In genomic region chr19:45670670-45671453, GRCh38 we compare ENCODE assay signal across 8 cellular contexts. TPM values are rescaled to one million over a fixed set of nuclear protein-coding genes. Genes with fewer than 3 reads are reported as not detected.
DNase-seq lines count a peak whose midpoint lies in the region; ATAC-seq and TF ChIP-seq lines count a peak whose summit lies in the region.

No MANE protein-coding gene starts in this region.

- no peak overlapping the region for H3K14ac ChIP-seq in mesenchymal stem cell (ENCODE audit: low read length in 2 of 2)

- peak overlapping the region in 1 of 2 experiments; percentile 80 for H2BK12ac ChIP-seq in mesenchymal stem cell (ENCODE audit: low read length in 2 of 2)

- no peak overlapping the region for H2BK120ac ChIP-seq in mesenchymal stem cell (ENCODE audit: low read depth, low read length)

- peak; percentile 37 for DNase-seq in DMS114 treated with DMSO at 0.1 percent for 48 hours (lab: John Stamatoyannopoulos, UW; ENCODE audit: unreplicated experiment)
- DNase-seq in NCI-H146 (lab: John Stamatoyannopoulos, UW), result peak; percentile 91
- peak; percentile 72 to 78 for DNase-seq in activated CD4-positive, alpha-beta T cell treated with anti-CD3 and anti-CD28 coated beads, Interleukin-2, amount 50 U/mL, for 48 hours
- DNase-seq in endothelial cell (ENCODE audit: low spot score), result peak; percentile 89
- DNase-seq in mesenchymal stem cell, result peak; percentile 88
- DNase-seq in stimulated activated naive CD8-positive, alpha-beta T cell treated with anti-CD3 and anti-CD28 coated beads, Interleukin-15, Interleukin-2, amounts not matched to agents 100 U/mL and 50 U/mL, for 24 hours, result peak; percentile 86

- no peak overlapping the region for H3K9ac ChIP-seq in mesenchymal stem cell (ENCODE audit: low read length)

- H3K4ac ChIP-seq in mesenchymal stem cell (ENCODE audit: low read depth in 1 of 2, low read length in 2 of 2), result peak overlapping the region in 1 of 2 experiments; percentile 32

- peaks cover 4% of the 10 kb centered on the region for H3K36me3 Mint-ChIP-seq in endothelial cell (ENCODE audit: low read depth, unreplicated experiment)

- H3K18ac ChIP-seq in mesenchymal stem cell (ENCODE audit: low read depth in 1 of 2, low read length in 2 of 2), result peak overlapping the region in 1 of 2 experiments; percentile 86

- peak overlapping the region; percentile 44 for H2BK15ac ChIP-seq in mesenchymal stem cell (ENCODE audit: low read depth, poor library complexity, severe bottlenecking)

- no peaks in the 10 kb centered on the region for H3K9me3 Mint-ChIP-seq in endothelial cell (ENCODE audit: unreplicated experiment)

- no peaks in the 10 kb centered on the region for H3K79me1 ChIP-seq in mesenchymal stem cell (replicated peaks; ENCODE audit: low read length, poor library complexity, severe bottlenecking)

- no peak overlapping the region for H3K27ac ChIP-seq in mesenchymal stem cell (ENCODE audit: low read length, poor library complexity, severe bottlenecking)

- H2AFZ ChIP-seq in mesenchymal stem cell (ENCODE audit: low read depth, low read length), result peak overlapping the region; percentile 54

- peaks cover 6 to 72% of the 10 kb centered on the region in 2 experiments for H3K27me3 ChIP-seq in mesenchymal stem cell (ENCODE audit: control insufficient read depth in 1 of 2, insufficient read depth in 1 of 2, low read length in 2 of 2)

- H3K23ac ChIP-seq in mesenchymal stem cell (ENCODE audit: low read length in 2 of 2), result no peak overlapping the region

- H2AK5ac ChIP-seq in mesenchymal stem cell (ENCODE audit: low read length, severe bottlenecking), result no peak overlapping the region

- H3K4me3 Mint-ChIP-seq in endothelial cell (ENCODE audit: unreplicated experiment), result peak overlapping the region; percentile 76

- peak overlapping the region; percentile 92 for H4K8ac ChIP-seq in mesenchymal stem cell (ENCODE audit: low read length)

- H3K36me3 ChIP-seq in mesenchymal stem cell (ENCODE audit: control insufficient read depth in 1 of 2, insufficient read depth in 2 of 2, low read depth in 1 of 2, low read length in 2 of 2), result no peaks in the 10 kb centered on the region

- H3K27ac Mint-ChIP-seq in endothelial cell (ENCODE audit: unreplicated experiment), result no peak overlapping the region

- H2BK5ac ChIP-seq in mesenchymal stem cell (ENCODE audit: low read depth, low read length, poor library complexity, severe bottlenecking), result no peak overlapping the region

- H3K4me3 ChIP-seq in mesenchymal stem cell (ENCODE audit: insufficient read depth in 1 of 2, low read depth in 1 of 2, low read length in 2 of 2), result no peak overlapping the region

- peaks cover 30% of the 10 kb centered on the region for H3K27me3 Mint-ChIP-seq in endothelial cell (ENCODE audit: unreplicated experiment)

- H4K91ac ChIP-seq in mesenchymal stem cell (ENCODE audit: low read length), result peak overlapping the region; percentile 81

- peaks cover 18% of the 10 kb centered on the region for H3K4me1 Mint-ChIP-seq in endothelial cell (ENCODE audit: unreplicated experiment)

- WGBS in mesenchymal stem cell, result 26% methylated on average over 37 of the region's 42 CpGs

- no peak for TF ChIP-seq CTCF in endothelial cell (IDR thresholded peaks at IDR 0.05; ENCODE audit: unreplicated experiment)

- H3K4me2 ChIP-seq in mesenchymal stem cell (ENCODE audit: low read length, poor library complexity, severe bottlenecking), result peak overlapping the region; percentile 10

- no peaks in the 10 kb centered on the region for H3K9me3 ChIP-seq in mesenchymal stem cell (ENCODE audit: control insufficient read depth, low read length)

- ATAC-seq in GM21529 (IDR thresholded peaks at IDR 0.05; ENCODE audit: unreplicated experiment), result peak; percentile 47
- ATAC-seq in stimulated activated naive CD8-positive, alpha-beta T cell treated with anti-CD3 and anti-CD28 coated beads, Interleukin-15, Interleukin-2, amounts not matched to agents 100 U/mL and 50 U/mL, for 24 hours, result peak; percentile 14
- no peak for ATAC-seq in GM18502 (IDR thresholded peaks at IDR 0.05; ENCODE audit: poor library complexity, unreplicated experiment)

- peaks cover 19% of the 10 kb centered on the region for H3K4me1 ChIP-seq in mesenchymal stem cell (ENCODE audit: control insufficient read depth, insufficient read depth, low read depth, low read length)

RNA-seq across cellular contexts. Expression of gene GIPR, which starts 2.8 kb away (rescaled TPM):
- 1.6 TPM for total RNA-seq in endothelial cell (ENCODE audit: unreplicated experiment)
- polyA plus RNA-seq in mesenchymal stem cell (2013, experiment 1 of 2), result 6.2 TPM
- polyA plus RNA-seq in mesenchymal stem cell (2013, experiment 2 of 2), result 5.2 TPM

RNA-seq across cellular contexts. Expression of gene SNRPD2, which starts 20.9 kb away (rescaled TPM):
- 479 TPM for total RNA-seq in endothelial cell (ENCODE audit: unreplicated experiment)
- polyA plus RNA-seq in mesenchymal stem cell (2013, experiment 1 of 2), result 1,303 TPM
- 1,356 TPM for polyA plus RNA-seq in mesenchymal stem cell (2013, experiment 2 of 2)

RNA-seq across cellular contexts. Expression of gene QPCTL, which starts 21.6 kb away (rescaled TPM):
- 10.6 TPM for total RNA-seq in endothelial cell (ENCODE audit: unreplicated experiment)
- polyA plus RNA-seq in mesenchymal stem cell (2013, experiment 1 of 2), result 12.2 TPM
- 11.9 TPM for polyA plus RNA-seq in mesenchymal stem cell (2013, experiment 2 of 2)

RNA-seq across cellular contexts. Expression of gene EML2, which starts 31.7 kb away (rescaled TPM):
- total RNA-seq in endothelial cell (ENCODE audit: unreplicated experiment), result 20.3 TPM
- polyA plus RNA-seq in mesenchymal stem cell (2013, experiment 1 of 2), result 13.5 TPM
- polyA plus RNA-seq in mesenchymal stem cell (2013, experiment 2 of 2), result 13.8 TPM

RNA-seq across cellular contexts. Expression of gene FBXO46, which starts 59.8 kb away (rescaled TPM):
- total RNA-seq in endothelial cell (ENCODE audit: unreplicated experiment), result 29.9 TPM
- polyA plus RNA-seq in mesenchymal stem cell (2013, experiment 1 of 2), result 5.3 TPM
- polyA plus RNA-seq in mesenchymal stem cell (2013, experiment 2 of 2), result 5.1 TPM

Comparison
In these comparisons a context has a peak if more than half of its experiments do, and no peak if none do; other contexts are left out.
1. DNase-seq: peak in every context shown above with its lines; median percentile 91 in NCI-H146; 89 in endothelial cell; 88 in mesenchymal stem cell; 86 in stimulated activated naive CD8-positive, alpha-beta T cell treated with anti-CD3 and anti-CD28 coated beads, Interleukin-15, Interleukin-2, amounts not matched to agents 100 U/mL and 50 U/mL, for 24 hours; 75 in activated CD4-positive, alpha-beta T cell treated with anti-CD3 and anti-CD28 coated beads, Interleukin-2, amount 50 U/mL, for 48 hours; 37 in DMS114 treated with DMSO at 0.1 percent for 48 hours.